ENCODE assay signal across 9 cellular contexts in the genomic region with DNA sequence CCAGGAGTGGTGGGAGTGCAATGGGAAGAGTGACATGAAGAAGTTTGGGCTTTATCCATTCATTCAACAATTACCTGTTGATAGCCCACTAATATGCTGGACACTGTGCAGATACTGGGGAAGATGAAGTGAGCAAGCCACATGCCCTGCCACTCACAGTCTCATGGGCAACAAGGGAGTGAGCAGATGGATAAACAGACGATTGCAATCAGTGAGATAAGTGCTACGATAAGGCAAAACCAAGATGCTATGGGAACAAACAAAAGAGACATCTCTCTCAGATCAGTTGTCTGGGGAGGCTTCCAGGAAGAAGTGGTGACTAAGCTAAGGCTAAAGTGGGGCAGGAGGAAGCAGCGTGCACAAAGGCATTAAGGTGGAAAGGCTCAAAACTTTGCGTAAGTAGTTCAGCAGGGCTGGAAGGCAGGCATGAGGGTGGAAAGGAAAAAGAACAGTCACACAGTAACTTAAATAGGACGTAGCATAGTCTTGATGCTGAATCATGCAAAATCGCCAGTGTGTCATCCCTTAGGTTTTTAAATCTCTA. TPM values are rescaled to one million over a fixed set of nuclear protein-coding genes. Genes with fewer than 3 reads are reported as not detected.
A peak's percentile ranks its signal among the peaks of the same experiment; 100 is the strongest.
DNase-seq lines count a peak whose midpoint lies in the region; ATAC-seq lines count a peak whose summit lies in the region.
"Had no signal": no experiment of that assay in that cellular context is flagged by ENCODE, and none has a peak within 500 bp of the region (broad histone marks: within the 10 kb centered on the region; RNA-seq: fewer than 3 reads in every experiment).

No MANE protein-coding gene starts in this region.

- no peaks in the 10 kb centered on the region for H3K36me3 Mint-ChIP-seq in IgD-negative memory B cell
- no peaks in the 10 kb centered on the region for H3K36me3 Mint-ChIP-seq in T-helper 17 cell (ENCODE audit: low read depth)

- H3K27ac Mint-ChIP-seq in IgD-negative memory B cell (peak overlapping the region in 2 of 3 donors; percentile 29 to 87), T-helper 17 cell (peak overlapping the region; percentile 96)

- peaks cover 0 to 2% (median 1%) of the 10 kb centered on the region in 3 donors for H3K9me3 Mint-ChIP-seq in IgD-negative memory B cell

- H3K27me3 Mint-ChIP-seq in IgD-negative memory B cell (peaks cover 2% of the 10 kb centered on the region), T-helper 17 cell (no peaks in the 10 kb centered on the region)

- H3K4me3 Mint-ChIP-seq in IgD-negative memory B cell = peak overlapping the region in 2 of 4 donors; percentile 76 to 84
- H3K4me3 Mint-ChIP-seq in T-helper 17 cell = peak overlapping the region; percentile 89

- ATAC-seq in T-helper 17 cell (peak; percentile 89), GM19467 (IDR thresholded peaks at IDR 0.05; ENCODE audit: unreplicated experiment) (no peak), GM21526 (IDR thresholded peaks at IDR 0.05; ENCODE audit: low FRiP score, unreplicated experiment) (no peak), HG02759 (IDR thresholded peaks at IDR 0.05; ENCODE audit: unreplicated experiment) (no peak), HG03045 (IDR thresholded peaks at IDR 0.05; ENCODE audit: unreplicated experiment) (no peak)

- no peaks in the 10 kb centered on the region for H3K9me3 ChIP-seq in T-helper 17 cell (ENCODE audit: control insufficient read depth, low read length, poor library complexity, severe bottlenecking)

- peak; percentile 12 to 49 (median 15) for DNase-seq in T-helper 17 cell
- peak; percentile 9 for DNase-seq in effector CD4-positive, alpha-beta T cell
- peak; percentile 20 to 36 for DNase-seq in stimulated activated CD4-positive, alpha-beta T cell treated with anti-CD3 and anti-CD28 coated beads, Interleukin-2, amount 100 ng/mL, for 24 hours
- DNase-seq: NCI-H2029 treated with DMSO at 0.1 percent for 48 hours had no signal

- H3K4me1 Mint-ChIP-seq in IgD-negative memory B cell (peaks cover 22 to 42% (median 29%) of the 10 kb centered on the region in 3 donors), T-helper 17 cell (peaks cover 42% of the 10 kb centered on the region)

RNA-seq across cellular contexts. Expression of gene GAB3, which starts 31.7 kb away (rescaled TPM):
- 3.0 TPM for polyA plus RNA-seq in IgD-negative memory B cell
- total RNA-seq in T-helper 17 cell = 10 to 100 TPM; 17.7 to 18.4 TPM

RNA-seq across cellular contexts. Expression of gene DKC1, which starts 43.5 kb away (rescaled TPM):
- 34.4 TPM for polyA plus RNA-seq in IgD-negative memory B cell
- total RNA-seq in T-helper 17 cell = 10 to 100 TPM; 46.6 to 60.7 TPM
